In genomic region chr5:37776826-37777225, GRCh38 we compare ENCODE assay signal across 20 cellular contexts.
DNase-seq lines count a peak whose midpoint lies in the region; ATAC-seq and TF ChIP-seq lines count a peak whose summit lies in the region.
"Had no signal": no experiment of that assay in that cellular context is flagged by ENCODE, and none has a peak within 500 bp of the region (broad histone marks: within the 10 kb centered on the region; RNA-seq: fewer than 3 reads in every experiment).

No MANE protein-coding gene starts in this region.

- H3K9me3 ChIP-seq in GM23248 (ENCODE audit: low read depth) (no peaks in the 10 kb centered on the region), stomach smooth muscle (ENCODE audit: control insufficient read depth in 2 of 2, low read length in 2 of 2) (peaks cover 0 to 2% of the 10 kb centered on the region in 2 donors), body of pancreas (no peaks in the 10 kb centered on the region)
- H3K9me3 ChIP-seq: prostate gland, thoracic aorta had no signal

- POLR2A ChIA-PET in HEK293T (lab: Yijun Ruan, JAX): no interaction called here

- H4K20me1 ChIP-seq in GM23248 (ENCODE audit: insufficient read depth): no peaks in the 10 kb centered on the region

- 4 to 7% methylated on average over 7 of the region's 7 CpGs for WGBS in GM23248 (ENCODE audit: low coverage in 1 of 2, low lambda C conversion rate in 2 of 2, missing lambda C conversion rate in 2 of 2), 2 experiments
- 73 to 86% methylated on average over 7 of the region's 7 CpGs for WGBS in body of pancreas, 2 donors

- H2AFZ ChIP-seq in GM23248: peak overlapping the region; percentile 31

- CTCF ChIA-PET in HEK293T (lab: Yijun Ruan, JAX): interaction anchor here (1.4 kb wide), 1 partner anchor 416 kb away, joined by 3 read pairs; no protein-coding TSS in a partner anchor

- no peaks in the 10 kb centered on the region for H3K36me3 ChIP-seq in GM23248 (ENCODE audit: low read depth)
- H3K36me3 ChIP-seq in stomach smooth muscle (ENCODE audit: control insufficient read depth in 2 of 2, insufficient read depth in 2 of 2, low read length in 2 of 2): no peaks in the 10 kb centered on the region
- H3K36me3 ChIP-seq in H7 (replicated peaks; ENCODE audit: control insufficient read depth, insufficient read depth, low read length): no peaks in the 10 kb centered on the region
- no peaks in the 10 kb centered on the region for H3K36me3 ChIP-seq in body of pancreas (replicated peaks in 1 of 2; ENCODE audit: insufficient read depth in 1 of 2, low read depth in 2 of 2)
- H3K36me3 ChIP-seq: prostate gland, thoracic aorta had no signal

- H3K4me1 ChIP-seq in GM23248 (ENCODE audit: insufficient read depth): peaks cover 46% of the 10 kb centered on the region
- peaks cover 17% of the 10 kb centered on the region for H3K4me1 ChIP-seq in stomach smooth muscle (ENCODE audit: control insufficient read depth, insufficient read depth, low read length)
- H3K4me1 ChIP-seq in body of pancreas: no peaks in the 10 kb centered on the region
- H3K4me1 ChIP-seq: prostate gland had no signal

- H3K4me2 ChIP-seq in GM23248 (ENCODE audit: unreplicated experiment): peak overlapping the region; percentile 76

- ATAC-seq in body of pancreas: no peak
- ATAC-seq: activated T-cell treated with anti-CD3 and anti-CD28 coated beads, Interleukin-2, amount 50 U/mL, for 4 hours had no signal

- H3K79me2 ChIP-seq in GM23248 (ENCODE audit: insufficient read depth): no peaks in the 10 kb centered on the region

- H3K4me3 ChIP-seq in GM23248: 0 out of 2 replicates have a peak overlapping the region, but pooled peaks have one; percentile 37
- no peak overlapping the region for H3K4me3 ChIP-seq in stomach smooth muscle (ENCODE audit: low read length in 2 of 2)
- H3K4me3 ChIP-seq in H7 (ENCODE audit: insufficient read depth, low read depth, low read length): no peak overlapping the region
- H3K4me3 ChIP-seq in body of pancreas: no peak overlapping the region
- H3K4me3 ChIP-seq: dorsolateral prefrontal cortex, prostate gland, thoracic aorta had no signal

- H3K27ac ChIP-seq in GM23248 (peak overlapping the region; percentile 98), stomach smooth muscle (ENCODE audit: low read length) (peak overlapping the region; percentile 46), body of pancreas (no peak overlapping the region)
- H3K27ac ChIP-seq: prostate gland, thoracic aorta had no signal

- in situ Hi-C loops in GM23248 (cut with MboI): no loop called here

- intact Hi-C loops in body of pancreas (cut with DNase I): no loop called here

- H3K9me2 ChIP-seq in GM23248 (ENCODE audit: insufficient read depth): no peaks in the 10 kb centered on the region

- peaks cover 43% of the 10 kb centered on the region for H3F3A ChIP-seq in GM23248 (ENCODE audit: insufficient read depth)

- H3K9ac ChIP-seq in GM23248 (peak overlapping the region; percentile 82), stomach smooth muscle (ENCODE audit: low read length in 2 of 2) (no peak overlapping the region)

- DNase-seq in GM23248 (peak; percentile 93), astrocyte of the hippocampus (ENCODE audit: low read depth, low spot score) (peak; percentile 70), hepatic stellate cell (ENCODE audit: low spot score) (peak; percentile 32), HEK293T (ENCODE audit: extremely low spot score) (no peak), H7 (no peak), body of pancreas (no peak)
- DNase-seq in stimulated activated naive CD4-positive, alpha-beta T cell (lab: John Stamatoyannopoulos, UW): no peak
- DNase-seq: activated CD4-positive, alpha-beta T cell treated with anti-CD3 and anti-CD28 coated beads for 48 hours; activated T-cell treated with anti-CD3 and anti-CD28 coated beads, Interleukin-2, amount 50 U/mL, for 4 hours; amygdala; KG1; kidney glomerular epithelial cell; NCI-H1436; NCI-H748 treated with DMSO at 0.1 percent for 48 hours; RPMI8226; T-helper 2 cell had no signal

- no peak for TF ChIP-seq CTCF in body of pancreas (IDR thresholded peaks at IDR 0.05)

- H3K27me3 ChIP-seq in GM23248 (replicated peaks; ENCODE audit: insufficient read depth) (no peaks in the 10 kb centered on the region), stomach smooth muscle (ENCODE audit: control insufficient read depth in 1 of 2, insufficient read depth in 2 of 2, low read length in 2 of 2) (no peaks in the 10 kb centered on the region), H7 (ENCODE audit: control insufficient read depth, insufficient read depth, low read length) (no peaks in the 10 kb centered on the region), body of pancreas (no peaks in the 10 kb centered on the region)
- H3K27me3 ChIP-seq: dorsolateral prefrontal cortex had no signal

- TF ChIP-seq POLR2A in body of pancreas (IDR thresholded peaks at IDR 0.05): no peak

TF ChIP-seq in HEK293T, 16 proteins besides CTCF, POLR2A, EP300 and RAD21:
- TF ChIP-seq FOXK2 (IDR thresholded peaks at IDR 0.05): no peak
- TF ChIP-seq SP1 (IDR thresholded peaks at IDR 0.05): no peak
- no peak for TF ChIP-seq L3MBTL2 (conservative IDR thresholded peaks at IDR 0.05)
- TF ChIP-seq SUZ12 (IDR thresholded peaks at IDR 0.05): no peak
- no peak for TF ChIP-seq FOXM1 (IDR thresholded peaks at IDR 0.05; ENCODE audit: borderline replicate concordance)
- TF ChIP-seq TARDBP (IDR thresholded peaks at IDR 0.05): no peak
- TF ChIP-seq ARNT (IDR thresholded peaks at IDR 0.05): no peak
- no peak for TF ChIP-seq BHLHE40 (IDR thresholded peaks at IDR 0.05; ENCODE audit: borderline replicate concordance)
- no peak for TF ChIP-seq ZNF384 (IDR thresholded peaks at IDR 0.05)
- TF ChIP-seq CTBP1 (IDR thresholded peaks at IDR 0.05; ENCODE audit: borderline replicate concordance): no peak
- TF ChIP-seq HDGF (IDR thresholded peaks at IDR 0.05; ENCODE audit: borderline replicate concordance): no peak
- no peak for TF ChIP-seq PKNOX1 (IDR thresholded peaks at IDR 0.05)
- TF ChIP-seq LEF1 (IDR thresholded peaks at IDR 0.05; ENCODE audit: borderline replicate concordance): no peak
- TF ChIP-seq ELF4 (IDR thresholded peaks at IDR 0.05): no peak
- no peak for TF ChIP-seq FOXA1 (IDR thresholded peaks at IDR 0.05)
- TF ChIP-seq NFRKB (IDR thresholded peaks at IDR 0.05): no peak

Comparison
In these comparisons a context has a peak if more than half of its experiments do, and no peak if none do; other contexts are left out.
1. DNase-seq: peak in GM23248 (single experiment), astrocyte of the hippocampus (single experiment) and hepatic stellate cell (single experiment); none in HEK293T (single experiment), stimulated activated naive CD4-positive, alpha-beta T cell (0 of 6), H7 (single experiment) and body of pancreas (0 of 4).
2. H3K27ac ChIP-seq: peak in GM23248 (single experiment) and stomach smooth muscle (single experiment); none in body of pancreas (0 of 4).